Comparison of ENCODE assay signal across 28 cellular contexts in genomic region chr11:46198873-46199250, GRCh38.
"Had no signal": no experiment of that assay in that cellular context is flagged by ENCODE, and none has a peak within 500 bp of the region (broad histone marks: within the 10 kb centered on the region; RNA-seq: fewer than 3 reads in every experiment).

No MANE protein-coding gene starts in this region.

- H3K27me3 ChIP-seq: pancreas, right lobe of liver, suprapubic skin, uterus had no signal

- H3K36me3 Mint-ChIP-seq: memory B cell; stimulated activated naive B cell treated with anti-CD40 and anti-IgM and Interleukin-4, amounts not matched to agents 10 μg/mL and 1 μg/mL and 100 μg/mL, for 72 hours had no signal

- H3K27ac ChIP-seq: coronary artery, esophagus squamous epithelium, heart right ventricle, pancreas, right lobe of liver, suprapubic skin, transverse colon, upper lobe of right lung, uterus had no signal

- H3K4me1 ChIP-seq: esophagus squamous epithelium, heart right ventricle, pancreas, right lobe of liver, suprapubic skin, transverse colon, upper lobe of right lung, uterus had no signal

- H3K4me1 Mint-ChIP-seq: memory B cell; naive thymus-derived CD4-positive, alpha-beta T cell; stimulated activated naive B cell treated with anti-CD40 and anti-IgM and Interleukin-4, amounts not matched to agents 10 μg/mL and 1 μg/mL and 100 μg/mL, for 72 hours had no signal

- H3K4me3 ChIP-seq: coronary artery, esophagus squamous epithelium, heart right ventricle, lung, pancreas, right lobe of liver, suprapubic skin, transverse colon, upper lobe of right lung, uterus had no signal

- H3K4me3 Mint-ChIP-seq: effector memory CD8-positive, alpha-beta T cell; memory B cell; naive thymus-derived CD4-positive, alpha-beta T cell; nephron; stimulated activated naive B cell treated with anti-CD40 and anti-IgM and Interleukin-4, amounts not matched to agents 10 μg/mL and 1 μg/mL and 100 μg/mL, for 72 hours; stimulated activated naive CD8-positive, alpha-beta T cell treated with anti-CD3 and anti-CD28 coated beads, Interleukin-15, Interleukin-2, amounts not matched to agents 100 ng/mL and 50 ng/mL, for 24 hours had no signal

- H3K9me3 Mint-ChIP-seq: effector memory CD8-positive, alpha-beta T cell; memory B cell; naive thymus-derived CD4-positive, alpha-beta T cell; nephron; stimulated activated naive B cell treated with anti-CD40 and anti-IgM and Interleukin-4, amounts not matched to agents 10 μg/mL and 1 μg/mL and 100 μg/mL, for 72 hours; stimulated activated naive CD8-positive, alpha-beta T cell treated with anti-CD3 and anti-CD28 coated beads, Interleukin-15, Interleukin-2, amounts not matched to agents 100 ng/mL and 50 ng/mL, for 24 hours had no signal

- H3K36me3 ChIP-seq: esophagus squamous epithelium, heart right ventricle, pancreas, right lobe of liver, suprapubic skin, transverse colon, upper lobe of right lung, uterus had no signal

- H3K9me3 ChIP-seq: esophagus squamous epithelium, heart right ventricle, pancreas, right lobe of liver, suprapubic skin, transverse colon, upper lobe of right lung, uterus had no signal

- ATAC-seq: effector memory CD8-positive, alpha-beta T cell; heart right ventricle; left lobe of liver; naive thymus-derived CD4-positive, alpha-beta T cell; pancreas; stimulated activated naive B cell treated with anti-CD40 and anti-IgM and Interleukin-4, amounts not matched to agents 10 μg/mL and 1 μg/mL and 100 μg/mL, for 72 hours; upper lobe of right lung had no signal

- DNase-seq: dermis blood vessel endothelial cell; effector memory CD8-positive, alpha-beta T cell; erythroblast; esophagus squamous epithelium; foreskin melanocyte; glutamatergic neuron; heart right ventricle; naive thymus-derived CD4-positive, alpha-beta T cell; nucleus accumbens; pancreas; right lobe of liver; small intestine; stimulated activated CD4-positive, alpha-beta T cell treated with anti-CD3 and anti-CD28 coated beads, Interleukin-15, amount 100 ng/mL, for 24 hours; stimulated activated CD4-positive, alpha-beta T cell treated with anti-CD3 and anti-CD28 coated beads, Interleukin-2, amount 100 ng/mL, for 48 hours; stimulated activated naive B cell treated with anti-CD40 and anti-IgM and Interleukin-4, amounts not matched to agents 10 μg/mL and 1 μg/mL and 100 μg/mL, for 72 hours; transverse colon; upper lobe of right lung; uterus had no signal

- H3K27ac Mint-ChIP-seq: effector memory CD8-positive, alpha-beta T cell; memory B cell; naive thymus-derived CD4-positive, alpha-beta T cell; nephron; progenitor cell of endocrine pancreas; stimulated activated naive B cell treated with anti-CD40 and anti-IgM and Interleukin-4, amounts not matched to agents 10 μg/mL and 1 μg/mL and 100 μg/mL, for 72 hours; stimulated activated naive CD8-positive, alpha-beta T cell treated with anti-CD3 and anti-CD28 coated beads, Interleukin-15, Interleukin-2, amounts not matched to agents 100 ng/mL and 50 ng/mL, for 24 hours had no signal

- FAIRE-seq: endometrium, keratinocyte, pancreas, small intestine had no signal
